8 cellular contexts compared by ENCODE assay signal in the genomic region with DNA sequence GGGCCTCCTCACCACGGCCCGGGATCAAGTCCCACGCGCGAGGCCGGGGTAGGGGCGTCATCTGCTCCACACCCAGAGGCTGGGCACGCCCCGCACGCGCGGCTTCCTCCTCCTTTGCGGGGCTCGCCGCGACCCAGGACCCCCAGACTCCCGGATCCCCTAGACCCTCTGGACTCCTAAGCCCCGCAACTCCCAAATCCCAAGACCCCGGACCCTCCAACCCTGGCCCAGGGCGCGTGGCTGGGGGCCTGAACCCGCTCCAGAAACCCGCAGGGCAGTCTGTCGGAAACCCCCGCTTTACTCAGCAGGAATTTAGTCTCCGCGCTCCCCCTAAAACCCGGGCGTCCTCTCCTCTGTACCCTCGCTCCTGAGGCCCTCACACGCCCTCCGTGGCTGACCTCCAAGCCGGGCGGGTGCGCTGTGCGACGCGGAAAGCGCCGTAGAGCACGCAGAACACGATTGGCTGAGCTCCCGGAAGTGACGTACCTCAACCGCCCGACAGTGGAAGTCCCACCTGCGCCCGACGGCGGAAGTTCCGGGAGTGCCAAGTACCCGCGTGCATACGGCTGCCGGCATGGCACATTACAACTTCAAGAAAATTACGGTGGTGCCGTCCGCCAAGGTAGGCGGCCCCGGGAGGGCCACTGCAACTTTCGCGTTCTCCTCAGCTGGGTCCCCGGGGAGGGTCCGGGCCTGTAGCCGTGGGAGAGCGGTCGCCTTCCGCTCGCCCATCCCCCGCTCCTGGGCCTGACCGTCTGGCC. TPM values are rescaled to one million over a fixed set of nuclear protein-coding genes. Genes with fewer than 3 reads are reported as not detected.
DNase-seq lines count a peak whose midpoint lies in the region; ATAC-seq and TF ChIP-seq lines count a peak whose summit lies in the region.

A gene (plus strand): TSS at position 529 of the 761 bp plus-strand sequence. CDS start 46 bp downstream, at position 575.

- peaks cover 14% of the 10 kb centered on the region for H4K20me1 ChIP-seq in OCI-LY3 (ENCODE audit: insufficient read depth, low read length)

- peak within 1 kb of the TSS; percentile 99 for H3K4me3 ChIP-seq in HUES64 (ENCODE audit: low read length)
- peak within 1 kb of the TSS; percentile 100 for H3K4me3 ChIP-seq in OCI-LY3 (ENCODE audit: low read length)
- H3K4me3 ChIP-seq in epithelial cell of esophagus (ENCODE audit: low read length): peak within 1 kb of the TSS; percentile 99
- H3K4me3 ChIP-seq in mononuclear cell (ENCODE audit: low read length): peak within 1 kb of the TSS; percentile 99

- peak within 1 kb of the TSS; percentile 97 for H3K27ac ChIP-seq in HUES64 (ENCODE audit: low read depth, low read length)
- peak within 1 kb of the TSS; percentile 71 for H3K27ac ChIP-seq in OCI-LY3 (ENCODE audit: low read length)

- DNase-seq in DMS 273 treated with DMSO at 0.1 percent for 48 hours (lab: John Stamatoyannopoulos, UW) (peak; percentile 75), activated T-cell treated with anti-CD3 and anti-CD28 coated beads for 24 hours (ENCODE audit: low read depth) (peak; percentile 95), epithelial cell of esophagus (ENCODE audit: low read depth) (peak; percentile 99)
- peak; percentile 94 to 96 for DNase-seq in stimulated activated CD8-positive, alpha-beta memory T cell treated with anti-CD3 and anti-CD28 coated beads, Interleukin-4, amount 100 ng/mL, for 1 hour (ENCODE audit: low read depth in 2 of 2, low spot score in 1 of 2)

- H2AFZ ChIP-seq in OCI-LY3 (ENCODE audit: low read depth, low read length): peak within 1 kb of the TSS; percentile 81; the same call in 1 of the 2 replicates

- peaks cover 60% of the 10 kb centered on the region for H3K79me2 ChIP-seq in OCI-LY3 (ENCODE audit: low read length)

- no peaks in the 10 kb centered on the region for H3K9me3 ChIP-seq in HUES64 (ENCODE audit: insufficient read depth, low read depth, low read length)
- H3K9me3 ChIP-seq in OCI-LY3 (ENCODE audit: insufficient read depth, low read length): no peaks in the 10 kb centered on the region
- H3K9me3 ChIP-seq in mononuclear cell (ENCODE audit: low read depth, low read length): no peaks in the 10 kb centered on the region

- H3K36me3 ChIP-seq in HUES64 (ENCODE audit: insufficient read depth, low read length) (peaks cover 25% of the 10 kb centered on the region), OCI-LY3 (replicated peaks; ENCODE audit: low read depth, low read length) (peaks cover 14% of the 10 kb centered on the region)

- peak; percentile 94 for ATAC-seq in GM21447 (IDR thresholded peaks at IDR 0.05; ENCODE audit: unreplicated experiment)

- WGBS in HUES64: under 1% methylated on average over 71 of the region's 71 CpGs

- H3K9ac ChIP-seq in HUES64 (ENCODE audit: low read depth, low read length) (peak within 1 kb of the TSS; percentile 99), OCI-LY3 (ENCODE audit: low read length) (peak within 1 kb of the TSS; percentile 98)

- H3K27me3 ChIP-seq in HUES64 (ENCODE audit: insufficient read depth, low read length) (no peaks in the 10 kb centered on the region), OCI-LY3 (ENCODE audit: low read depth, low read length) (no peaks in the 10 kb centered on the region), mononuclear cell (ENCODE audit: insufficient read depth, low read length) (no peaks in the 10 kb centered on the region)

- H3K4me2 ChIP-seq in OCI-LY3 (ENCODE audit: low read length): peak within 1 kb of the TSS; percentile 98

- TF ChIP-seq CTCF in OCI-LY3 (IDR thresholded peaks at IDR 0.05; ENCODE audit: low read depth, low read length): peak; percentile 56
- peak; percentile 7 for TF ChIP-seq CTCF in epithelial cell of esophagus (IDR thresholded peaks at IDR 0.05; ENCODE audit: insufficient read depth, low read depth, low read length, missing control alignments)

- peaks cover 13% of the 10 kb centered on the region; the same call in 1 of the 2 replicates for H3K4me1 ChIP-seq in HUES64 (ENCODE audit: insufficient read depth, low read length)
- peaks cover 33% of the 10 kb centered on the region for H3K4me1 ChIP-seq in OCI-LY3 (ENCODE audit: low read length)
- peaks cover 27% of the 10 kb centered on the region for H3K4me1 ChIP-seq in mononuclear cell (ENCODE audit: insufficient read depth, low read length)

RNA-seq across cellular contexts. Expression of the gene that starts here (rescaled TPM):
- polyA plus RNA-seq in HUES64 (2013, experiment 1 of 2): 62.7 TPM
- 66.9 TPM for polyA plus RNA-seq in HUES64 (2013, experiment 2 of 2)
- total RNA-seq in mononuclear cell: 42.3 TPM

Comparison
In these comparisons a context has a peak if more than half of its experiments do, and no peak if none do; other contexts are left out.
1. Peak in every context shown above with its lines: DNase-seq, ATAC-seq, H3K4me3 ChIP-seq and H3K27ac ChIP-seq.